ENCODE assay signal across 26 cellular contexts in the genomic region with DNA sequence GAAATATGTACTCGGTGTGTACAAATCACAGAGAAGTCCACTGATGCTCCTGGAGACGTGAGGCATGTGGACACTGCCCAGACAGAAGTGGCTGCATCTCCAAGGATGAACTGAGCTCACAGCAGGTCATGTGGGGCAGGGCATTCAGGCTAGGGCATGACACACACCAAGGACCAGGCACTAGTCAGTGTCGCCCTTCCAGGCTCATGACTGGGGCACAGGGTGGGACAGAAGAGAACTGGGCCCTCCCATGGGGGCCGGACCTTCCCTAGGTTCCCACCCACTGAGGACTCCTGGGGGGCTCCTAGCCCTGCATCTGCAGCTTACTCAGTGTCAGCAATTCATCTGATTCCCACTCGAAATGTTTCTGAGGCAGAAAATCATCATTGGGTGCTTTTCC.
"Had no signal": no experiment of that assay in that cellular context is flagged by ENCODE, and none has a peak within 500 bp of the region (broad histone marks: within the 10 kb centered on the region; RNA-seq: fewer than 3 reads in every experiment).

No MANE protein-coding gene starts in this region.

- DNase-seq: heart right ventricle; kidney glomerular epithelial cell; left cardiac atrium; lower lobe of right lung; mammary epithelial cell; mesenchymal stem cell; naive thymus-derived CD8-positive, alpha-beta T cell; nucleus accumbens; right lobe of liver; stimulated activated CD4-positive, alpha-beta T cell treated with anti-CD3 and anti-CD28 coated beads, Interleukin-12 subunit alpha, Interleukin-12 subunit beta, amount 100 ng/mL, for 4 hours; stimulated activated CD4-positive, alpha-beta T cell treated with anti-CD3 and anti-CD28 coated beads, Interleukin-15, amount 100 ng/mL, for 24 hours; stimulated activated CD4-positive, alpha-beta T cell treated with anti-CD3 and anti-CD28 coated beads, Interleukin-2, amount 100 ng/mL, for 24 hours; stimulated activated CD4-positive, alpha-beta T cell treated with anti-CD3 and anti-CD28 coated beads, Interleukin-4, amount 100 ng/mL, for 1 hour; stimulated activated naive CD4-positive, alpha-beta T cell; trophoblast cell; upper lobe of right lung had no signal

- H2AFZ ChIP-seq: hepatocyte, parathyroid adenoma had no signal

- H3K36me3 ChIP-seq: heart right ventricle, lower lobe of right lung, right atrium auricular region, right lobe of liver, suprapubic skin, thoracic aorta, tibial artery, upper lobe of right lung had no signal

- H3K27me3 ChIP-seq: hepatocyte, right atrium auricular region, right lobe of liver, tibial artery, upper lobe of right lung had no signal

- H3K9me3 Mint-ChIP-seq: naive thymus-derived CD8-positive, alpha-beta T cell; stimulated activated naive CD8-positive, alpha-beta T cell treated with anti-CD3 and anti-CD28 coated beads, Interleukin-15, Interleukin-2, amounts not matched to agents 100 ng/mL and 50 ng/mL, for 24 hours had no signal

- H3K4me3 ChIP-seq: heart right ventricle, hepatocyte, lower lobe of right lung, right atrium auricular region, right lobe of liver, smooth muscle cell, suprapubic skin, thoracic aorta, tibial artery, upper lobe of right lung had no signal

- H3K36me3 Mint-ChIP-seq: naive thymus-derived CD8-positive, alpha-beta T cell had no signal

- H3K9ac ChIP-seq: parathyroid adenoma had no signal

- H3K4me3 Mint-ChIP-seq: naive thymus-derived CD8-positive, alpha-beta T cell; stimulated activated effector memory CD8-positive, alpha-beta T cell treated with anti-CD3 and anti-CD28 coated beads, Interleukin-12 subunit alpha, Interleukin-12 subunit beta, amount 100 ng/mL, for 72 hours; stimulated activated naive CD8-positive, alpha-beta T cell treated with anti-CD3 and anti-CD28 coated beads, Interleukin-15, Interleukin-2, amounts not matched to agents 100 ng/mL and 50 ng/mL, for 24 hours had no signal

- H3K4me1 ChIP-seq: heart right ventricle, lower lobe of right lung, parathyroid adenoma, right lobe of liver, suprapubic skin, tibial artery, upper lobe of right lung had no signal

- H3K4me2 ChIP-seq: hepatocyte, smooth muscle cell had no signal

- H3K27ac Mint-ChIP-seq: progenitor cell of endocrine pancreas; stimulated activated effector memory CD8-positive, alpha-beta T cell treated with anti-CD3 and anti-CD28 coated beads, Interleukin-12 subunit alpha, Interleukin-12 subunit beta, amount 100 ng/mL, for 72 hours; stimulated activated naive CD8-positive, alpha-beta T cell treated with anti-CD3 and anti-CD28 coated beads, Interleukin-15, Interleukin-2, amounts not matched to agents 100 ng/mL and 50 ng/mL, for 24 hours had no signal

- H3K27ac ChIP-seq: heart right ventricle, hepatocyte, lower lobe of right lung, parathyroid adenoma, right atrium auricular region, right lobe of liver, suprapubic skin, thoracic aorta, tibial artery, upper lobe of right lung had no signal

- H3K79me2 ChIP-seq: hepatocyte, parathyroid adenoma had no signal

- H3K9me3 ChIP-seq: lower lobe of right lung, right atrium auricular region, right lobe of liver, thoracic aorta, tibial artery, upper lobe of right lung had no signal
